ENCODE assay signal across 26 cellular contexts in the genomic region with DNA sequence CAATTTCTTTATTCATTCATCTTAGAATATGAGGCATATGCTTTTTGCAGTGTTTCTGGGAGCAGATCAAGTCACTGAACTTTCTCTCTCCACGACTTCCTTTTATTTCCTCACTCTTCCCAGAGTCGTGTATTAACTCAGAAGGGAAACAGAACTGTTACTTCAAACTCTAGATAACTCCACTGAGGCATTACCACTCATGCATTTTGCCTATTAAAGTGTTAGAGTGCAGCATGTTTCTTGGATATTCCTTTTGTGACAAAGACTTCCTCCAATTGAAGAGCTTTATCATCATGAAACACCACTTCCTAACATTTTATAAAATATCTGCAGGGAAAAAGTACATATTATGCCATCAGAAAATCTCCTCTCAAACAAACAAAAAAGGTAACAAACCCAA.
"Had no signal": no experiment of that assay in that cellular context is flagged by ENCODE, and none has a peak within 500 bp of the region (broad histone marks: within the 10 kb centered on the region; RNA-seq: fewer than 3 reads in every experiment).

No MANE protein-coding gene starts in this region.

- H3K27ac ChIP-seq: breast epithelium, PC-9 had no signal

- H3K36me3 Mint-ChIP-seq: activated CD8-positive, alpha-beta memory T cell treated with anti-CD3 and anti-CD28 coated beads, Interleukin-2, amount 10 ng/mL, durations not matched to agents 7 days and 5 days; activated naive CD4-positive, alpha-beta T cell treated with anti-CD3 and anti-CD28 coated beads, Interleukin-2, amount 50 U/mL, for 24 hours had no signal

- H3K4me3 ChIP-seq: breast epithelium, MG63, PC-9 had no signal

- H3K9me3 Mint-ChIP-seq: activated CD4-positive, alpha-beta T cell treated with anti-CD3 and anti-CD28 coated beads, Interleukin-2, amount 10 ng/mL, durations not matched to agents 24 days and 14 days; activated naive CD4-positive, alpha-beta T cell treated with anti-CD3 and anti-CD28 coated beads, Interleukin-2, amount 50 U/mL, for 24 hours had no signal

- H3K4me2 ChIP-seq: PC-9 had no signal

- H3K27me3 Mint-ChIP-seq: activated B cell treated with CpG ODN at 0.5 μM for 24 hours; activated CD4-positive, alpha-beta T cell treated with anti-CD3 and anti-CD28 coated beads, Interleukin-2, amount 10 ng/mL, durations not matched to agents 24 days and 14 days; activated CD8-positive, alpha-beta memory T cell treated with anti-CD3 and anti-CD28 coated beads, Interleukin-2, amount 10 ng/mL, durations not matched to agents 7 days and 5 days; activated naive CD4-positive, alpha-beta T cell treated with anti-CD3 and anti-CD28 coated beads, Interleukin-2, amount 50 U/mL, for 24 hours; activated T-cell treated with anti-CD3 and anti-CD28 coated beads, Interleukin-2, amount 50 U/mL, for 24 hours had no signal

- H3K9me3 ChIP-seq: breast epithelium, MG63 had no signal

- H3K36me3 ChIP-seq: breast epithelium, MG63 had no signal

- H2AFZ ChIP-seq: PC-9 had no signal

- H3K27me3 ChIP-seq: breast epithelium, MG63 had no signal

- DNase-seq: activated B cell treated with CpG ODN at 0.5 μM for 24 hours; activated CD4-positive, alpha-beta T cell treated with anti-CD3 and anti-CD28 coated beads for 1 hour; activated CD4-positive, alpha-beta T cell treated with anti-CD3 and anti-CD28 coated beads, Interleukin-2, amount 10 ng/mL, durations not matched to agents 24 days and 14 days; activated CD4-positive, alpha-beta T cell treated with anti-CD3 and anti-CD28 coated beads, Interleukin-2, amount 50 U/mL, for 48 hours; activated CD8-positive, alpha-beta memory T cell treated with anti-CD3 and anti-CD28 coated beads, Interleukin-2, amount 10 ng/mL, durations not matched to agents 7 days and 5 days; activated effector memory CD4-positive, alpha-beta T cell treated with Interleukin-2 at 50 U/mL for 16 hours; activated naive CD4-positive, alpha-beta T cell; activated T-cell treated with anti-CD3 and anti-CD28 coated beads, Interleukin-2, amount 50 U/mL, for 24 hours; aorta; caudate nucleus; MG63; MV-4-11; NCI-H1092 treated with DMSO at 0.1 percent for 48 hours; NCI-H1436; NCI-H1694 treated with DMSO at 0.1 percent for 48 hours; NCI-H2029 treated with DMSO at 0.1 percent for 48 hours; NCI-H345; NCI-H510A; NCI-H526 treated with DMSO at 0.1 percent for 48 hours; NCI-H82; PC-9; SHP77 treated with DMSO at 0.1 percent for 48 hours had no signal

- H3K4me1 Mint-ChIP-seq: activated B cell treated with CpG ODN at 0.5 μM for 24 hours; activated CD4-positive, alpha-beta T cell treated with anti-CD3 and anti-CD28 coated beads, Interleukin-2, amount 10 ng/mL, durations not matched to agents 24 days and 14 days; activated CD8-positive, alpha-beta memory T cell treated with anti-CD3 and anti-CD28 coated beads, Interleukin-2, amount 10 ng/mL, durations not matched to agents 7 days and 5 days; activated naive CD4-positive, alpha-beta T cell treated with anti-CD3 and anti-CD28 coated beads, Interleukin-2, amount 50 U/mL, for 24 hours had no signal

- H3K4me3 Mint-ChIP-seq: activated B cell treated with CpG ODN at 0.5 μM for 24 hours; activated CD4-positive, alpha-beta T cell treated with anti-CD3 and anti-CD28 coated beads, Interleukin-2, amount 10 ng/mL, durations not matched to agents 24 days and 14 days; activated CD8-positive, alpha-beta memory T cell treated with anti-CD3 and anti-CD28 coated beads, Interleukin-2, amount 10 ng/mL, durations not matched to agents 7 days and 5 days; activated naive CD4-positive, alpha-beta T cell treated with anti-CD3 and anti-CD28 coated beads, Interleukin-2, amount 50 U/mL, for 24 hours; activated T-cell treated with anti-CD3 and anti-CD28 coated beads, Interleukin-2, amount 50 U/mL, for 24 hours; activated T-helper 1 cell treated with anti-CD3 and anti-CD28 coated beads, Interleukin-12 subunit alpha, Interleukin-12 subunit beta, Interleukin-2, Interleukin-4 antibody, amounts not matched to agents 30 ng/mL and 10 ng/mL and 1 ng/mL, durations not matched to agents 14 hours and 24 hours and 36 hours; T-helper 1 cell treated with Interleukin-12 subunit alpha and Interleukin-12 subunit beta and Interleukin-4 antibody, amounts not matched to agents 30 μg/mL and 1 μg/mL, for 36 hours had no signal

- H3K4me1 ChIP-seq: breast epithelium had no signal

- ATAC-seq: activated CD8-positive, alpha-beta memory T cell treated with anti-CD3 and anti-CD28 coated beads, Interleukin-2, amount 10 ng/mL, durations not matched to agents 7 days and 5 days had no signal

- H3K27ac Mint-ChIP-seq: activated B cell treated with CpG ODN at 0.5 μM for 24 hours; activated CD4-positive, alpha-beta T cell treated with anti-CD3 and anti-CD28 coated beads, Interleukin-2, amount 10 ng/mL, durations not matched to agents 24 days and 14 days; activated CD8-positive, alpha-beta memory T cell treated with anti-CD3 and anti-CD28 coated beads, Interleukin-2, amount 10 ng/mL, durations not matched to agents 7 days and 5 days; activated naive CD4-positive, alpha-beta T cell treated with anti-CD3 and anti-CD28 coated beads, Interleukin-2, amount 50 U/mL, for 24 hours; activated T-cell treated with anti-CD3 and anti-CD28 coated beads, Interleukin-2, amount 50 U/mL, for 24 hours; activated T-helper 1 cell treated with anti-CD3 and anti-CD28 coated beads, Interleukin-12 subunit alpha, Interleukin-12 subunit beta, Interleukin-2, Interleukin-4 antibody, amounts not matched to agents 30 ng/mL and 10 ng/mL and 1 ng/mL, durations not matched to agents 14 hours and 24 hours and 36 hours; T-helper 1 cell treated with Interleukin-12 subunit alpha and Interleukin-12 subunit beta and Interleukin-4 antibody, amounts not matched to agents 30 μg/mL and 1 μg/mL, for 36 hours had no signal
